Comparison of ENCODE assay signal across 29 cellular contexts in the genomic region with DNA sequence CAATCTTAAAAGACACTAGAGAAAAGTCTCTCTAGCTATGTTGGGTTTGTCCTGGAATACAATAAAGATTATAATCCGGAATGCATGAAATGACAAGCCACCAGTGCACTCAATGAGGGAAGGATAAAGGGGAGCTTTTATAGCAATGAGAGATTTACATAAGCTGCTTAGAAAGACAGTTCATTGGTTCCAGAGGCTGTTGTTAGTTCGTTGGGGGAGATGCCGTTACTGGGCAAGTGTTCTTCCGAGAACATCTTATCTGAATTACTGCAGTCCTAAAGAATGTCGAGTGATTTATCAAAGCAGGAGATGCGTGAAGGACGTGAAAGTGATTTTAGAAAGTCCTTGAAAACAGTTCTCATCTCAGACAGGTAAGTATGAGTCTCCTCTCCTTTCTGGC. TPM values are rescaled to one million over a fixed set of nuclear protein-coding genes. Genes with fewer than 3 reads are reported as not detected.
DNase-seq lines count a peak whose midpoint lies in the region; ATAC-seq, FAIRE-seq and TF ChIP-seq lines count a peak whose summit lies in the region.
"Had no signal": no experiment of that assay in that cellular context is flagged by ENCODE, and none has a peak within 500 bp of the region (broad histone marks: within the 10 kb centered on the region; RNA-seq: fewer than 3 reads in every experiment).

No MANE protein-coding gene starts in this region.

- FAIRE-seq in HTR-8/SVneo (lab: Jason Lieb, UNC), result no peak
- FAIRE-seq: GM12891, GM19239, H54, HepG2 had no signal

- peak; percentile 32 for ATAC-seq in lung (ENCODE audit: insufficient read depth, low FRiP score)
- ATAC-seq in upper lobe of right lung, result peak; percentile 67
- ATAC-seq: CD8-positive, alpha-beta T cell; HepG2 had no signal

- DNase-seq in NCI-H82 (lab: John Stamatoyannopoulos, UW) (peak; percentile 52), NCI-H82 treated with DMSO at 0.1 percent for 48 hours (lab: John Stamatoyannopoulos, UW; ENCODE audit: unreplicated experiment) (no peak), fibroblast of pulmonary artery (ENCODE audit: low read depth) (peak; percentile 40), lung (ENCODE audit: low spot score) (no peak), upper lobe of right lung (no peak), GM13977 (ENCODE audit: low spot score) (no peak), HTR-8/SVneo (ENCODE audit: insufficient read length, low spot score) (no peak), caudate nucleus (lab: John Stamatoyannopoulos, UW) (no peak)
- DNase-seq: CD8-positive, alpha-beta T cell; DMS 273 treated with DMSO at 0.1 percent for 48 hours; DMS79 treated with DMSO at 0.1 percent for 48 hours; GF-D8; Karpas-422; NCI-H1092 treated with DMSO at 0.1 percent for 48 hours; NCI-H1436; NCI-H187; NCI-H446; NCI-H524 treated with DMSO at 0.1 percent for 48 hours; NCI-H774; PC-9; Right ventricle myocardium superior had no signal

- H3K36me3 ChIP-seq in lung (ENCODE audit: control insufficient read depth in 2 of 2, insufficient read depth in 2 of 2, low read length in 2 of 2), result no peaks in the 10 kb centered on the region
- H3K36me3 ChIP-seq in upper lobe of right lung, result no peaks in the 10 kb centered on the region

- TF ChIP-seq CTCF in fibroblast of pulmonary artery (IDR thresholded peaks at IDR 0.05; ENCODE audit: low read length, missing control alignments) (no peak), lung (IDR thresholded peaks at IDR 0.05; ENCODE audit: control extremely low read depth, extremely low read depth) (no peak), upper lobe of right lung (IDR thresholded peaks at IDR 0.05) (no peak), GM13977 (IDR thresholded peaks at IDR 0.05; ENCODE audit: extremely low read depth, insufficient read depth, missing control alignments) (no peak)

- H3K27ac ChIP-seq in lung (ENCODE audit: low read depth in 1 of 2, low read length in 1 of 2), result no peak overlapping the region
- H3K27ac ChIP-seq in upper lobe of right lung, result no peak overlapping the region
- H3K27ac ChIP-seq in caudate nucleus (ENCODE audit: low read depth, low read length), result no peak overlapping the region
- H3K27ac ChIP-seq: 22Rv1, C4-2B, PC-9 had no signal

- H3K4me3 ChIP-seq in fibroblast of pulmonary artery (replicated peaks; ENCODE audit: low read depth, low read length), result no peak overlapping the region
- H3K4me3 ChIP-seq in lung, result no peak overlapping the region
- no peak overlapping the region for H3K4me3 ChIP-seq in upper lobe of right lung
- H3K4me3 ChIP-seq: PC-9 had no signal

- in situ Hi-C loops in GM13977 (cut with MboI; ENCODE audit: low pct_unique_long_range_greater_than_20kb, low sequenced_read_pairs, unreplicated experiment), result no loop called here

- H3K27me3 ChIP-seq in lung (ENCODE audit: control insufficient read depth, insufficient read depth) (no peaks in the 10 kb centered on the region), upper lobe of right lung (peaks cover 9% of the 10 kb centered on the region)

- H3K4me1 ChIP-seq in lung (ENCODE audit: control insufficient read depth in 2 of 2, insufficient read depth in 2 of 2, low read length in 2 of 2), result no peaks in the 10 kb centered on the region
- no peaks in the 10 kb centered on the region for H3K4me1 ChIP-seq in upper lobe of right lung

- intact Hi-C loops in upper lobe of right lung (cut with DNase I), result no loop called here

- H3K9me3 ChIP-seq in lung (ENCODE audit: control insufficient read depth in 2 of 2, insufficient read depth in 1 of 2, low read length in 1 of 2) (peaks cover 0 to 3% of the 10 kb centered on the region in 2 donors), upper lobe of right lung (no peaks in the 10 kb centered on the region)

- WGBS in lung, 2 donors, result 50 to 75% methylated on average over 7 of the region's 7 CpGs

RNA-seq across cellular contexts. Expression of gene SYN3, which starts 33.6 kb away (rescaled TPM):
- total RNA-seq in lung, result 1 to 10 TPM; 1.6 to 2.0 TPM
- polyA plus RNA-seq in lung, result 1 to 10 TPM in 1 of 2 donors, under 1 TPM in 1; 0.37 to 1.0 TPM
- 1.9 TPM for total RNA-seq in upper lobe of right lung
- total RNA-seq: CD8-positive, alpha-beta T cell; HT-29; RPMI7951 had no signal

Comparison
In these comparisons a context has a peak if more than half of its experiments do, and no peak if none do; other contexts are left out.
1. DNase-seq: peak in NCI-H82 (single experiment) and fibroblast of pulmonary artery (single experiment); none in NCI-H82 treated with DMSO at 0.1 percent for 48 hours (single experiment), lung (single experiment), upper lobe of right lung (single experiment), GM13977 (single experiment), HTR-8/SVneo (single experiment) and caudate nucleus (0 of 61).